In the genomic region with DNA sequence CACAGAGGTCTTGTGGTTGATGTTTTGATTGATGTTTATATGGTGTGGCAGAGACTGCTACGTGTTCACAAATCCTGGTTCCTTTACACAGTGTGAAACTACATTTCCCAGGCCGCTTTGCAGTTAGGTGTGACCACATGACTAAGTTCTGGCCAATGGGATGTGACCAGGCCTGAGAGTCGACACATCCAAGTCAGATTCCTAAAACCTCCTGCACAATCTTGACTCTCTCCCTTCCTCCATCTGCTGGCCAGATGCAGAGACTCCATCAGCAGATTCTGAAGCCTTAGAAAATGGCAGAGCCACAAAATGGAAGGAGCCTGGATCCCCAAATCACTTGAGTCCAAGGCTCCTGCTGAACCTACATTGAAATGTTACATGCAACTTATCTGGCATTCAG, we compare ENCODE assay signal across 8 cellular contexts. TPM values are rescaled to one million over a fixed set of nuclear protein-coding genes. Genes with fewer than 3 reads are reported as not detected.
DNase-seq lines count a peak whose midpoint lies in the region; ATAC-seq, FAIRE-seq and TF ChIP-seq lines count a peak whose summit lies in the region.

No MANE protein-coding gene starts in this region.

- H3K9ac ChIP-seq in adipocyte (ENCODE audit: low read length) (no peak overlapping the region), HepG2 (ENCODE audit: insufficient read depth, low read depth, low read length) (no peak overlapping the region)

- peak; percentile 82 for FAIRE-seq in HepG2 (lab: Jason Lieb, UNC)

- H3K27me3 Mint-ChIP-seq in activated T-cell treated with anti-CD3 and anti-CD28 coated beads, Interleukin-2, amount 50 U/mL, for 4 hours (ENCODE audit: low read depth): peaks cover 1% of the 10 kb centered on the region

- peak; percentile 79 for ATAC-seq in HepG2
- no peak for ATAC-seq in GM19328 (IDR thresholded peaks at IDR 0.05; ENCODE audit: unreplicated experiment)
- no peak for ATAC-seq in activated T-cell treated with anti-CD3 and anti-CD28 coated beads, Interleukin-2, amount 50 U/mL, for 4 hours

- no TSS peak for BruUV-seq in HepG2 (replicated peaks; lab: Mats Ljungman, UMichigan)

- peaks cover 6% of the 10 kb centered on the region for H3K4me1 Mint-ChIP-seq in activated T-cell treated with anti-CD3 and anti-CD28 coated beads, Interleukin-2, amount 50 U/mL, for 4 hours (ENCODE audit: low read depth)

- TF ChIP-seq RAD21 in HepG2 (CRISPR knock-in tag; IDR thresholded peaks at IDR 0.05): no peak

- in situ Hi-C loops in Caki2 (cut with HindIII; ENCODE audit: low pct_unique_long_range_greater_than_20kb, low sequenced_read_pairs) (no loop called here), HepG2 (cut with HindIII; ENCODE audit: extremely low pct_ligation_motif_present, low pct_unique_long_range_greater_than_20kb) (no loop called here)

- WGBS in HepG2 (ENCODE audit: low lambda C conversion rate): 94% methylated on average over 3 of the region's 3 CpGs

- H3K27ac ChIP-seq in HepG2 (ENCODE audit: extremely low read length, insufficient read depth, low read length): no peak overlapping the region

- no peak overlapping the region for H3K4me3 Mint-ChIP-seq in activated T-cell treated with anti-CD3 and anti-CD28 coated beads, Interleukin-2, amount 50 U/mL, for 4 hours

- H3K4me1 ChIP-seq in adipocyte (ENCODE audit: control insufficient read depth, insufficient read depth, low read length) (no peaks in the 10 kb centered on the region), HepG2 (ENCODE audit: insufficient read depth, low read length) (no peaks in the 10 kb centered on the region)

- no peaks in the 10 kb centered on the region for H3K9me3 Mint-ChIP-seq in activated T-cell treated with anti-CD3 and anti-CD28 coated beads, Interleukin-2, amount 50 U/mL, for 4 hours

- DNase-seq in Caki2 (ENCODE audit: low read depth): peak; percentile 48
- DNase-seq in HuH-7.5 (ENCODE audit: low spot score): peak; percentile 49
- peak; percentile 46 for DNase-seq in adipocyte (ENCODE audit: low read depth)
- DNase-seq in HepG2 (ENCODE audit: low spot score): peak; percentile 44
- no peak for DNase-seq in COR-L47 (lab: John Stamatoyannopoulos, UW)
- DNase-seq in NCI-H1092 (lab: John Stamatoyannopoulos, UW): no peak
- no peak for DNase-seq in activated T-cell treated with anti-CD3 and anti-CD28 coated beads, Interleukin-2, amount 50 U/mL, for 4 hours

- CTCF ChIA-PET in HepG2 (lab: Yijun Ruan, JAX; ENCODE audit: low intra/inter-chr PET ratio, low total read pairs): no interaction called here

- POLR2A ChIA-PET in HepG2 (lab: Yijun Ruan, JAX): interaction anchor here (1.7 kb wide), 1 partner anchor 14 kb away, joined by 6 read pairs; the partner anchor contains the start of gene TEAD2

- intact Hi-C loops in HepG2 (cut with micrococcal nuclease; ENCODE audit: unreplicated experiment): no loop called here

- H2AFZ ChIP-seq in HepG2 (ENCODE audit: low read length): no peak overlapping the region

- peaks cover 50% of the 10 kb centered on the region for H3K36me3 ChIP-seq in adipocyte (ENCODE audit: control insufficient read depth, insufficient read depth, low read length, severe bottlenecking)
- H3K36me3 ChIP-seq in HepG2 (replicated peaks in 1 of 2; ENCODE audit: control insufficient read depth in 1 of 2, insufficient read depth in 2 of 2, low read length in 2 of 2): peaks cover 6 to 7% of the 10 kb centered on the region in 2 experiments; a peak in 2 of 5 replicates

- H4K20me1 ChIP-seq in HepG2 (ENCODE audit: insufficient read depth, low read length): no peaks in the 10 kb centered on the region

- no peak overlapping the region for H3K4me2 ChIP-seq in HepG2 (ENCODE audit: low read depth, low read length)

- H3K9me3 ChIP-seq in adipocyte (ENCODE audit: control insufficient read depth, low read length) (no peaks in the 10 kb centered on the region), HepG2 (ENCODE audit: low read length) (no peaks in the 10 kb centered on the region)

- no peak overlapping the region for H3K4me3 ChIP-seq in adipocyte (ENCODE audit: low read length)
- H3K4me3 ChIP-seq in HepG2 (replicated peaks in 1 of 3; ENCODE audit: insufficient read depth in 1 of 3, low read depth in 2 of 3, low read length in 3 of 3): no peak overlapping the region

- no peak for TF ChIP-seq POLR2A in HepG2 (IDR thresholded peaks at IDR 0.05; ENCODE audit: insufficient read depth in 1 of 2, low read depth in 2 of 2, low read length in 2 of 2)

- H3K79me2 ChIP-seq in HepG2 (ENCODE audit: insufficient read depth, low read length): no peaks in the 10 kb centered on the region

- H3K27me3 ChIP-seq in adipocyte (replicated peaks; ENCODE audit: control insufficient read depth, insufficient read depth, low read length) (no peaks in the 10 kb centered on the region), HepG2 (ENCODE audit: control insufficient read depth in 1 of 2, insufficient read depth in 2 of 2, low read length in 2 of 2) (no peaks in the 10 kb centered on the region)

- TF ChIP-seq CTCF in HepG2 (CRISPR knock-in tag; IDR thresholded peaks at IDR 0.05): peak; percentile 18; the same call in 1 of the 2 replicates

- H3K36me3 Mint-ChIP-seq in activated T-cell treated with anti-CD3 and anti-CD28 coated beads, Interleukin-2, amount 50 U/mL, for 4 hours (ENCODE audit: insufficient read depth): peaks cover 1% of the 10 kb centered on the region

- TF ChIP-seq EP300 in HepG2 (IDR thresholded peaks at IDR 0.05; ENCODE audit: low read depth in 2 of 2, low read length in 2 of 2) (no peak), HepG2 (CRISPR knock-in tag; IDR thresholded peaks at IDR 0.05; ENCODE audit: borderline replicate concordance) (no peak)

RNA-seq across cellular contexts. Expression of gene CD37, which starts 12.6 kb away (rescaled TPM):
- total RNA-seq in Caki2 (2014; rRNA removed; shearing (Covaris generic); ENCODE audit: low replicate concordance): not detected in 2 replicates
- not detected in 2 replicates for total RNA-seq in HepG2 (2016; rRNA removed; fragmentation: Illumina TruSeq; extraction: Trizol)
- total RNA-seq in HepG2 (2016; cell fraction: cytosol; rRNA removed; fragmentation: Illumina TruSeq; extraction: Trizol; ENCODE audit: low read depth): not detected in 2 replicates
- not detected in 2 replicates for total RNA-seq in HepG2 (2016; cell fraction: insoluble cytoplasmic fraction; rRNA removed; fragmentation: Illumina TruSeq; extraction: Trizol)
- total RNA-seq in HepG2 (2016; cell fraction: membrane; rRNA removed; fragmentation: Illumina TruSeq; extraction: Trizol): not detected in 2 replicates
- not detected in 2 replicates for total RNA-seq in HepG2 (2016; cell fraction: nucleus; rRNA removed; fragmentation: Illumina TruSeq; extraction: Trizol)
- polyA plus RNA-seq in HepG2 (2011; rRNA removed): not detected in 2 replicates
- polyA plus RNA-seq in HepG2 (2011; cell fraction: cytosol; rRNA removed): not detected in 2 replicates
- 0.12 TPM in 1 of 2 replicates, not detected in the other for polyA plus RNA-seq in HepG2 (2011; cell fraction: nucleus; rRNA removed)
- polyA plus RNA-seq in HepG2 (2012): 0.52 and 2.6 TPM in 2 replicates
- not detected in 2 replicates for polyA plus RNA-seq in HepG2 (2016; cell fraction: cytosol; fragmentation: Illumina TruSeq; extraction: Trizol; ENCODE audit: low read depth)
- not detected in 2 replicates for polyA plus RNA-seq in HepG2 (2016; cell fraction: insoluble cytoplasmic fraction; fragmentation: Illumina TruSeq; extraction: Trizol; ENCODE audit: low read depth)
- polyA plus RNA-seq in HepG2 (2016; cell fraction: membrane; fragmentation: Illumina TruSeq; extraction: Trizol; ENCODE audit: low read depth): not detected in 2 replicates
- not detected in 2 replicates for polyA plus RNA-seq in HepG2 (2016; cell fraction: nucleus; fragmentation: Illumina TruSeq; extraction: Trizol; ENCODE audit: insufficient read depth, low read depth)
- 0.14 TPM in 1 of 2 replicates, not detected in the other for polyA minus RNA-seq in HepG2 (2011; rRNA and poly(A)+ RNA removed; ENCODE audit: low replicate concordance)
- polyA minus RNA-seq in HepG2 (2011; cell fraction: cytosol; rRNA and poly(A)+ RNA removed): not detected in 2 replicates
- not detected in 2 replicates for polyA minus RNA-seq in HepG2 (2011; cell fraction: nucleus; rRNA and poly(A)+ RNA removed)
- 100 to 1,000 TPM in 2 of 3 donors, 10 to 100 TPM in 1; 99.6 to 116 (median 106) TPM for total RNA-seq in activated T-cell treated with anti-CD3 and anti-CD28 coated beads, Interleukin-2, amount 50 U/mL, for 4 hours

RNA-seq across cellular contexts. Expression of gene TEAD2, which starts 14.4 kb away (rescaled TPM):
- total RNA-seq in Caki2 (2014; rRNA removed; shearing (Covaris generic); ENCODE audit: low replicate concordance): 36.8 and 42.4 TPM in 2 replicates
- 12.1 and 12.5 TPM in 2 replicates for total RNA-seq in HepG2 (2016; rRNA removed; fragmentation: Illumina TruSeq; extraction: Trizol)
- 11.8 and 12.3 TPM in 2 replicates for total RNA-seq in HepG2 (2016; cell fraction: cytosol; rRNA removed; fragmentation: Illumina TruSeq; extraction: Trizol; ENCODE audit: low read depth)
- total RNA-seq in HepG2 (2016; cell fraction: insoluble cytoplasmic fraction; rRNA removed; fragmentation: Illumina TruSeq; extraction: Trizol): 9.2 and 11.2 TPM in 2 replicates
- 23.3 and 24.4 TPM in 2 replicates for total RNA-seq in HepG2 (2016; cell fraction: membrane; rRNA removed; fragmentation: Illumina TruSeq; extraction: Trizol)
- 7.1 and 8.2 TPM in 2 replicates for total RNA-seq in HepG2 (2016; cell fraction: nucleus; rRNA removed; fragmentation: Illumina TruSeq; extraction: Trizol)
- polyA plus RNA-seq in HepG2 (2011; rRNA removed): 10.4 and 10.8 TPM in 2 replicates
- polyA plus RNA-seq in HepG2 (2011; cell fraction: cytosol; rRNA removed): 9.2 and 9.3 TPM in 2 replicates
- polyA plus RNA-seq in HepG2 (2011; cell fraction: nucleus; rRNA removed): 10.2 and 11.2 TPM in 2 replicates
- 7.3 and 7.6 TPM in 2 replicates for polyA plus RNA-seq in HepG2 (2012)
- 15.6 and 17.1 TPM in 2 replicates for polyA plus RNA-seq in HepG2 (2016; cell fraction: cytosol; fragmentation: Illumina TruSeq; extraction: Trizol; ENCODE audit: low read depth)
- 12.6 and 13.8 TPM in 2 replicates for polyA plus RNA-seq in HepG2 (2016; cell fraction: insoluble cytoplasmic fraction; fragmentation: Illumina TruSeq; extraction: Trizol; ENCODE audit: low read depth)
- 23.9 and 26.3 TPM in 2 replicates for polyA plus RNA-seq in HepG2 (2016; cell fraction: membrane; fragmentation: Illumina TruSeq; extraction: Trizol; ENCODE audit: low read depth)
- polyA plus RNA-seq in HepG2 (2016; cell fraction: nucleus; fragmentation: Illumina TruSeq; extraction: Trizol; ENCODE audit: insufficient read depth, low read depth): 13.0 and 14.8 TPM in 2 replicates
- polyA minus RNA-seq in HepG2 (2011; rRNA and poly(A)+ RNA removed; ENCODE audit: low replicate concordance): 22.0 and 36.3 TPM in 2 replicates
- polyA minus RNA-seq in HepG2 (2011; cell fraction: cytosol; rRNA and poly(A)+ RNA removed): 4.6 and 8.0 TPM in 2 replicates
- 5.3 and 5.8 TPM in 2 replicates for polyA minus RNA-seq in HepG2 (2011; cell fraction: nucleus; rRNA and poly(A)+ RNA removed)
- under 1 TPM in 2 of 3 donors, not detected in 1; 0.16 to 0.33 TPM for total RNA-seq in activated T-cell treated with anti-CD3 and anti-CD28 coated beads, Interleukin-2, amount 50 U/mL, for 4 hours

RNA-seq across cellular contexts. Expression of gene DKKL1, which starts 15.8 kb away (rescaled TPM):
- total RNA-seq in Caki2 (2014; rRNA removed; shearing (Covaris generic); ENCODE audit: low replicate concordance): 0.30 TPM in 1 of 2 replicates, not detected in the other
- total RNA-seq in HepG2 (2016; rRNA removed; fragmentation: Illumina TruSeq; extraction: Trizol): 0.31 TPM in 1 of 2 replicates, not detected in the other
- total RNA-seq in HepG2 (2016; cell fraction: cytosol; rRNA removed; fragmentation: Illumina TruSeq; extraction: Trizol; ENCODE audit: low read depth): not detected in 2 replicates
- total RNA-seq in HepG2 (2016; cell fraction: insoluble cytoplasmic fraction; rRNA removed; fragmentation: Illumina TruSeq; extraction: Trizol): 0.17 TPM in 1 of 2 replicates, not detected in the other
- not detected in 2 replicates for total RNA-seq in HepG2 (2016; cell fraction: membrane; rRNA removed; fragmentation: Illumina TruSeq; extraction: Trizol)
- total RNA-seq in HepG2 (2016; cell fraction: nucleus; rRNA removed; fragmentation: Illumina TruSeq; extraction: Trizol): not detected in 2 replicates
- polyA plus RNA-seq in HepG2 (2011; rRNA removed): 0.30 and 0.33 TPM in 2 replicates
- 0.13 and 0.24 TPM in 2 replicates for polyA plus RNA-seq in HepG2 (2011; cell fraction: cytosol; rRNA removed)
- 0.16 and 0.45 TPM in 2 replicates for polyA plus RNA-seq in HepG2 (2011; cell fraction: nucleus; rRNA removed)
- polyA plus RNA-seq in HepG2 (2012): 0.29 TPM in 1 of 2 replicates, not detected in the other
- not detected in 2 replicates for polyA plus RNA-seq in HepG2 (2016; cell fraction: cytosol; fragmentation: Illumina TruSeq; extraction: Trizol; ENCODE audit: low read depth)
- not detected in 2 replicates for polyA plus RNA-seq in HepG2 (2016; cell fraction: insoluble cytoplasmic fraction; fragmentation: Illumina TruSeq; extraction: Trizol; ENCODE audit: low read depth)
- not detected in 2 replicates for polyA plus RNA-seq in HepG2 (2016; cell fraction: membrane; fragmentation: Illumina TruSeq; extraction: Trizol; ENCODE audit: low read depth)
- polyA plus RNA-seq in HepG2 (2016; cell fraction: nucleus; fragmentation: Illumina TruSeq; extraction: Trizol; ENCODE audit: insufficient read depth, low read depth): 1.0 TPM in 1 of 2 replicates, not detected in the other
- polyA minus RNA-seq in HepG2 (2011; rRNA and poly(A)+ RNA removed; ENCODE audit: low replicate concordance): not detected in 2 replicates
- not detected in 2 replicates for polyA minus RNA-seq in HepG2 (2011; cell fraction: cytosol; rRNA and poly(A)+ RNA removed)
- not detected in 2 replicates for polyA minus RNA-seq in HepG2 (2011; cell fraction: nucleus; rRNA and poly(A)+ RNA removed)
- total RNA-seq in activated T-cell treated with anti-CD3 and anti-CD28 coated beads, Interleukin-2, amount 50 U/mL, for 4 hours: not detected

RNA-seq across cellular contexts. Expression of gene SLC6A16, which starts 22.8 kb away (rescaled TPM):
- 0.90 and 1.6 TPM in 2 replicates for total RNA-seq in Caki2 (2014; rRNA removed; shearing (Covaris generic); ENCODE audit: low replicate concordance)
- 0.07 TPM in 1 of 2 replicates, not detected in the other for total RNA-seq in HepG2 (2016; rRNA removed; fragmentation: Illumina TruSeq; extraction: Trizol)
- not detected in 2 replicates for total RNA-seq in HepG2 (2016; cell fraction: cytosol; rRNA removed; fragmentation: Illumina TruSeq; extraction: Trizol; ENCODE audit: low read depth)
- 0.11 and 0.25 TPM in 2 replicates for total RNA-seq in HepG2 (2016; cell fraction: insoluble cytoplasmic fraction; rRNA removed; fragmentation: Illumina TruSeq; extraction: Trizol)
- not detected in 2 replicates for total RNA-seq in HepG2 (2016; cell fraction: membrane; rRNA removed; fragmentation: Illumina TruSeq; extraction: Trizol)
- 1.4 TPM in 1 of 2 replicates, not detected in the other for total RNA-seq in HepG2 (2016; cell fraction: nucleus; rRNA removed; fragmentation: Illumina TruSeq; extraction: Trizol)
- polyA plus RNA-seq in HepG2 (2011; rRNA removed): 0.18 and 0.22 TPM in 2 replicates
- 0.11 and 0.36 TPM in 2 replicates for polyA plus RNA-seq in HepG2 (2011; cell fraction: cytosol; rRNA removed)
- 0.33 and 0.95 TPM in 2 replicates for polyA plus RNA-seq in HepG2 (2011; cell fraction: nucleus; rRNA removed)
- 0.31 and 0.64 TPM in 2 replicates for polyA plus RNA-seq in HepG2 (2012)
- polyA plus RNA-seq in HepG2 (2016; cell fraction: cytosol; fragmentation: Illumina TruSeq; extraction: Trizol; ENCODE audit: low read depth): not detected in 2 replicates
- not detected in 2 replicates for polyA plus RNA-seq in HepG2 (2016; cell fraction: insoluble cytoplasmic fraction; fragmentation: Illumina TruSeq; extraction: Trizol; ENCODE audit: low read depth)
- polyA plus RNA-seq in HepG2 (2016; cell fraction: membrane; fragmentation: Illumina TruSeq; extraction: Trizol; ENCODE audit: low read depth): 0.35 and 0.39 TPM in 2 replicates
- polyA plus RNA-seq in HepG2 (2016; cell fraction: nucleus; fragmentation: Illumina TruSeq; extraction: Trizol; ENCODE audit: insufficient read depth, low read depth): 0.45 TPM in 1 of 2 replicates, not detected in the other
- polyA minus RNA-seq in HepG2 (2011; rRNA and poly(A)+ RNA removed; ENCODE audit: low replicate concordance): 0.20 and 1.2 TPM in 2 replicates
- polyA minus RNA-seq in HepG2 (2011; cell fraction: cytosol; rRNA and poly(A)+ RNA removed): not detected in 2 replicates
- 0.26 and 0.37 TPM in 2 replicates for polyA minus RNA-seq in HepG2 (2011; cell fraction: nucleus; rRNA and poly(A)+ RNA removed)
- under 1 TPM; 0.20 to 0.92 (median 0.29) TPM for total RNA-seq in activated T-cell treated with anti-CD3 and anti-CD28 coated beads, Interleukin-2, amount 50 U/mL, for 4 hours

RNA-seq across cellular contexts. Expression of gene KASH5, which starts 40.2 kb away (rescaled TPM):
- 0.30 TPM in 1 of 2 replicates, not detected in the other for total RNA-seq in Caki2 (2014; rRNA removed; shearing (Covaris generic); ENCODE audit: low replicate concordance)
- total RNA-seq in HepG2 (2016; rRNA removed; fragmentation: Illumina TruSeq; extraction: Trizol): not detected in 2 replicates
- not detected in 2 replicates for total RNA-seq in HepG2 (2016; cell fraction: cytosol; rRNA removed; fragmentation: Illumina TruSeq; extraction: Trizol; ENCODE audit: low read depth)
- not detected in 2 replicates for total RNA-seq in HepG2 (2016; cell fraction: insoluble cytoplasmic fraction; rRNA removed; fragmentation: Illumina TruSeq; extraction: Trizol)
- not detected in 2 replicates for total RNA-seq in HepG2 (2016; cell fraction: membrane; rRNA removed; fragmentation: Illumina TruSeq; extraction: Trizol)
- not detected in 2 replicates for total RNA-seq in HepG2 (2016; cell fraction: nucleus; rRNA removed; fragmentation: Illumina TruSeq; extraction: Trizol)
- not detected in 2 replicates for polyA plus RNA-seq in HepG2 (2011; rRNA removed)
- polyA plus RNA-seq in HepG2 (2011; cell fraction: cytosol; rRNA removed): not detected in 2 replicates
- not detected in 2 replicates for polyA plus RNA-seq in HepG2 (2011; cell fraction: nucleus; rRNA removed)
- not detected in 2 replicates for polyA plus RNA-seq in HepG2 (2012)
- not detected in 2 replicates for polyA plus RNA-seq in HepG2 (2016; cell fraction: cytosol; fragmentation: Illumina TruSeq; extraction: Trizol; ENCODE audit: low read depth)
- polyA plus RNA-seq in HepG2 (2016; cell fraction: insoluble cytoplasmic fraction; fragmentation: Illumina TruSeq; extraction: Trizol; ENCODE audit: low read depth): not detected in 2 replicates
- not detected in 2 replicates for polyA plus RNA-seq in HepG2 (2016; cell fraction: membrane; fragmentation: Illumina TruSeq; extraction: Trizol; ENCODE audit: low read depth)
- not detected in 2 replicates for polyA plus RNA-seq in HepG2 (2016; cell fraction: nucleus; fragmentation: Illumina TruSeq; extraction: Trizol; ENCODE audit: insufficient read depth, low read depth)
- not detected in 2 replicates for polyA minus RNA-seq in HepG2 (2011; rRNA and poly(A)+ RNA removed; ENCODE audit: low replicate concordance)
- not detected in 2 replicates for polyA minus RNA-seq in HepG2 (2011; cell fraction: cytosol; rRNA and poly(A)+ RNA removed)
- polyA minus RNA-seq in HepG2 (2011; cell fraction: nucleus; rRNA and poly(A)+ RNA removed): not detected in 2 replicates
- under 1 TPM; 0.24 to 0.48 (median 0.27) TPM for total RNA-seq in activated T-cell treated with anti-CD3 and anti-CD28 coated beads, Interleukin-2, amount 50 U/mL, for 4 hours

Comparison
In these comparisons a context has a peak if more than half of its experiments do, and no peak if none do; other contexts are left out.
1. DNase-seq: peak in Caki2 (single experiment), HuH-7.5 (single experiment), adipocyte (single experiment) and HepG2 (single experiment); none in COR-L47 (single experiment), NCI-H1092 (single experiment) and activated T-cell treated with anti-CD3 and anti-CD28 coated beads, Interleukin-2, amount 50 U/mL, for 4 hours (single experiment).
2. RNA of gene CD37, which starts 12.6 kb away (total RNA-seq): 99.6 to 116 TPM in activated T-cell treated with anti-CD3 and anti-CD28 coated beads, Interleukin-2, amount 50 U/mL, for 4 hours; not detected in Caki2 and not detected in HepG2; every median in the first group is over 10 times any median in the second.
3. RNA of gene TEAD2, which starts 14.4 kb away (total RNA-seq): 36.8 to 42.4 TPM in Caki2 and 7.1 to 24.4 TPM in HepG2; 0.16 to 0.33 TPM in activated T-cell treated with anti-CD3 and anti-CD28 coated beads, Interleukin-2, amount 50 U/mL, for 4 hours; every median in the first group is over 4 times any median in the second.